In the genomic region with DNA sequence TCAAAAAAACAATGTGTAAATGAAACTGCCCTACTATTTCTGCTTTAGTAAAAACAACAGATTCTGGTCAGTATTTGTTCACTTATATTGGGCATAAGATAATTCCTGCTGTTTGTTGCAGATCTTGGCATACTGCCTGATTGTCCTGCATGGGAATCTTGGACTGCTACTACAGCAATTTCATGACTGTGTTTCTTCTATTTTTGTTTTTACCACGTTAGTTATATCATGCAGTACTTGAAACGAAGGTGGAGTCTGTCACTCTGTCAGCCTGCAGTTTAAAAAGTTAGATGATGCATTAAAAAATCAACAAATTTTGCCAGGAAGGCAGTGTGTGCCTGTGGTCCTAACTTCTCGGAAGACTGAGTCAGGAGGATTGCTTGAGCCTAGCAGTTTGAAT, we compare ENCODE assay signal across 19 cellular contexts. TPM values are rescaled to one million over a fixed set of nuclear protein-coding genes. Genes with fewer than 3 reads are reported as not detected.
DNase-seq lines count a peak whose midpoint lies in the region; ATAC-seq and TF ChIP-seq lines count a peak whose summit lies in the region.
"Had no signal": no experiment of that assay in that cellular context is flagged by ENCODE, and none has a peak within 500 bp of the region (broad histone marks: within the 10 kb centered on the region; RNA-seq: fewer than 3 reads in every experiment).

No MANE protein-coding gene starts in this region.

- no peak for DNase-seq in heart left ventricle
- DNase-seq in right cardiac atrium, result no peak
- peak; percentile 10 for DNase-seq in EH (ENCODE audit: low read depth)
- DNase-seq in RWPE1 (ENCODE audit: low spot score), result no peak
- DNase-seq in myocyte (ENCODE audit: low read depth), result peak; percentile 21
- no peak for DNase-seq in suprapubic skin (ENCODE audit: low spot score in 2 of 2)
- DNase-seq: 8988T; BE2C; CD4-positive, alpha-beta T cell; CD8-positive, alpha-beta memory T cell; DMS 273 treated with DMSO at 0.1 percent for 48 hours; DMS79; GF-D8; GOT3; HFFc6 had no signal

- H3K27me3 ChIP-seq in heart left ventricle (no peaks in the 10 kb centered on the region), right cardiac atrium (ENCODE audit: control insufficient read depth, insufficient read depth) (no peaks in the 10 kb centered on the region), suprapubic skin (no peaks in the 10 kb centered on the region)
- H3K27me3 ChIP-seq: BE2C; BLaER1 treated with 17β-estradiol and CSF1 and Interleukin-3, amounts not matched to agents 10 nM and 100 nM had no signal

- TF ChIP-seq POLR2A in heart left ventricle (IDR thresholded peaks at IDR 0.05), result no peak
- no peak for TF ChIP-seq POLR2A in suprapubic skin (IDR thresholded peaks at IDR 0.05)

- H3K36me3 ChIP-seq in heart left ventricle, result peaks cover 0 to 12% (median 0%) of the 10 kb centered on the region in 9 donors
- H3K36me3 ChIP-seq in suprapubic skin, result no peaks in the 10 kb centered on the region
- H3K36me3 ChIP-seq: BE2C, HAP-1 had no signal

- intact Hi-C loops in heart left ventricle (cut with DNase I), result no loop called here
- intact Hi-C loops in right cardiac atrium (cut with DNase I), result no loop called here

- H3K27ac ChIP-seq in heart left ventricle (peak overlapping the region in 4 of 12 donors; percentile 16 to 39 (median 26)), right cardiac atrium (ENCODE audit: low read length) (no peak overlapping the region), RWPE1 (peak overlapping the region; percentile 34; the same call in 1 of the 2 replicates), suprapubic skin (no peak overlapping the region)
- H3K27ac ChIP-seq: A549; BLaER1 treated with 17β-estradiol and CSF1 and Interleukin-3, amounts not matched to agents 10 nM and 100 nM had no signal

- WGBS in heart left ventricle, 4 donors, result 48 to 54% (median 52%) methylated on average over 3 of the region's 3 CpGs
- 52% methylated on average over 3 of the region's 3 CpGs for WGBS in right cardiac atrium
- 71% methylated on average over 3 of the region's 3 CpGs for WGBS in suprapubic skin

- no peak for TF ChIP-seq CTCF in heart left ventricle (IDR thresholded peaks at IDR 0.05)
- no peak for TF ChIP-seq CTCF in RWPE1 (conservative IDR thresholded peaks at IDR 0.05; ENCODE audit: low read depth)
- no peak for TF ChIP-seq CTCF in suprapubic skin (IDR thresholded peaks at IDR 0.05)

- H3K4me3 ChIP-seq in heart left ventricle, result no peak overlapping the region
- no peak overlapping the region for H3K4me3 ChIP-seq in right cardiac atrium (ENCODE audit: low read length)
- no peak overlapping the region for H3K4me3 ChIP-seq in suprapubic skin
- H3K4me3 ChIP-seq: A549; BLaER1 treated with 17β-estradiol and CSF1 and Interleukin-3, amounts not matched to agents 10 nM and 100 nM; HAP-1 had no signal

- TF ChIP-seq EP300 in suprapubic skin (IDR thresholded peaks at IDR 0.05), result no peak

- CTCF ChIA-PET in RWPE1 (lab: Yijun Ruan, JAX), result no interaction called here

- H3K4me1 ChIP-seq in heart left ventricle (peaks cover 0 to 44% (median 7%) of the 10 kb centered on the region in 12 donors), right cardiac atrium (ENCODE audit: control insufficient read depth, insufficient read depth, low read length) (peaks cover 2% of the 10 kb centered on the region), suprapubic skin (peaks cover 21% of the 10 kb centered on the region)
- H3K4me1 ChIP-seq: BE2C; BLaER1 treated with 17β-estradiol and CSF1 and Interleukin-3, amounts not matched to agents 10 nM and 100 nM had no signal

- H3K9me3 ChIP-seq in heart left ventricle (no peaks in the 10 kb centered on the region), right cardiac atrium (ENCODE audit: control insufficient read depth, low read length) (no peaks in the 10 kb centered on the region), suprapubic skin (no peaks in the 10 kb centered on the region)
- H3K9me3 ChIP-seq: BE2C, HAP-1 had no signal

- POLR2A ChIA-PET in RWPE1 (lab: Yijun Ruan, JAX; ENCODE audit: low non-redundant PET), result no interaction called here

- ATAC-seq in heart left ventricle (peak in 3 of 4 donors; percentile 25 to 34 (median 27)), right cardiac atrium (no peak), HG02973 (IDR thresholded peaks at IDR 0.05; ENCODE audit: unreplicated experiment) (no peak)
- ATAC-seq: A549 had no signal

RNA-seq across cellular contexts. Expression of a gene that starts 14.2 kb away (rescaled TPM):
- total RNA-seq in heart left ventricle (10 to 100 TPM; 53.2 to 84.5 (median 73.0) TPM), right cardiac atrium (10 to 100 TPM; 49.0 to 62.4 (median 60.7) TPM), myocyte (42.4 and 43.9 TPM in 2 replicates), suprapubic skin (10 to 100 TPM; 53.3 to 99.5 (median 67.6) TPM)
- polyA plus RNA-seq in heart left ventricle (10 to 100 TPM; 16.0 to 22.7 TPM), right cardiac atrium (19.1 TPM)
- 21.5 TPM for polyA plus RNA-seq in myocyte (2012)

Comparison
In these comparisons a context has a peak if more than half of its experiments do, and no peak if none do; other contexts are left out.
1. ATAC-seq: peak in heart left ventricle (3 of 4); none in right cardiac atrium (0 of 2) and HG02973 (single experiment).
2. DNase-seq: peak in EH (single experiment) and myocyte (single experiment); none in heart left ventricle (0 of 5), right cardiac atrium (0 of 3), RWPE1 (single experiment) and suprapubic skin (0 of 2).